Comparison of ENCODE assay signal across 32 cellular contexts in the genomic region with DNA sequence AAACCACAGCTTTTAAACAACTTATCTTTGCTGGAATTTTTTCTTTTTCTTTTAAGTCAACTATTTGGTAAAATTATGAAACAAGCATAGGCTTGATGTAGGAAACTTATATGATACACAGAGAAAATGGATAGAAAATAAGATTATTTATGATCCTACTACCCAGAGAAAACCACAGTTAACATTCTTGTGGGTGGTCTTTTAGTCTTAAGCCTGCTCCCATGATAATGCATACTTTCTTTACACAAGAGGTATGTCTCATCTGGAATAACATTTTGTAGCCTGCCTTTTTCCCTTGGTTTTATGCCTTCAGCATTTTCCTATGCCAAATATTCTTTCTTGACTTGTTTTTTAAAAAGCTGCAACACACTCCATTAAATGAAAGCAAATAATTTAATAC. TPM values are rescaled to one million over a fixed set of nuclear protein-coding genes. Genes with fewer than 3 reads are reported as not detected.
"Had no signal": no experiment of that assay in that cellular context is flagged by ENCODE, and none has a peak within 500 bp of the region (broad histone marks: within the 10 kb centered on the region; RNA-seq: fewer than 3 reads in every experiment).

No MANE protein-coding gene starts in this region.

- H3K27ac ChIP-seq: cardiac muscle cell, KMS-11, PC-9, SJCRH30, WERI-Rb-1 had no signal

- H2AFZ ChIP-seq: PC-9 had no signal

- ATAC-seq: activated CD8-positive, alpha-beta memory T cell treated with anti-CD3 and anti-CD28 coated beads, Interleukin-2, amount 10 ng/mL, durations not matched to agents 7 days and 5 days had no signal

- H3K36me3 ChIP-seq: cardiac muscle cell, SJCRH30, WERI-Rb-1 had no signal

- H3K4me2 ChIP-seq: KMS-11, PC-9 had no signal

- H3K9me3 ChIP-seq: SJCRH30 had no signal

- H3K27me3 ChIP-seq: cardiac muscle cell had no signal

- H3K4me1 ChIP-seq: SJCRH30 had no signal

- H3K4me3 ChIP-seq: cardiac muscle cell, PC-9, SJCRH30 had no signal

- DNase-seq: activated CD4-positive, alpha-beta memory T cell treated with anti-CD3 and anti-CD28 coated beads, Interleukin-2, amount 10 ng/mL, durations not matched to agents 7 days and 5 days; activated CD4-positive, alpha-beta T cell treated with anti-CD3 and anti-CD28 coated beads for 1 hour; activated CD4-positive, alpha-beta T cell treated with anti-CD3 and anti-CD28 coated beads for 48 hours; activated CD4-positive, CD25-positive, alpha-beta regulatory T cell; activated CD8-positive, alpha-beta memory T cell treated with anti-CD3 and anti-CD28 coated beads, Interleukin-2, amount 10 ng/mL, durations not matched to agents 7 days and 5 days; activated CD8-positive, alpha-beta memory T cell treated with anti-CD3 and anti-CD28 coated beads, Interleukin-2, amount 50 U/mL, for 48 hours; activated effector memory CD4-positive, alpha-beta T cell treated with Interleukin-2 at 50 U/mL for 16 hours; activated naive CD4-positive, alpha-beta T cell treated with anti-CD3 and anti-CD28 coated beads, Interleukin-2, amount 10 ng/mL, durations not matched to agents 7 days and 5 days; activated naive CD8-positive, alpha-beta T cell treated with anti-CD3 and anti-CD28 coated beads, Interleukin-2, amount 50 U/mL, for 24 hours; activated T-cell treated with anti-CD3 and anti-CD28 coated beads, Interleukin-2, amount 50 U/mL, for 48 hours; amniotic stem cell; aorta; MM.1S; MV-4-11; NCI-H1092; NCI-H1436 treated with DMSO at 0.1 percent for 48 hours; NCI-H1694 treated with DMSO at 0.1 percent for 48 hours; NCI-H2029; NCI-H510A; NCI-H526; NCI-H748 treated with DMSO at 0.1 percent for 48 hours; NK-92 treated with Interleukin-12 subunit alpha and Interleukin-12 subunit beta, amount 100 ng/mL, for 24 hours; PC-9; SHP77; SJCRH30; SW 1271; T-helper 1 cell; T-helper 2 cell; T1000; WERI-Rb-1 had no signal

RNA-seq across cellular contexts. Expression of a gene that starts 21.4 kb away (rescaled TPM):
- total RNA-seq: activated CD4-positive, alpha-beta memory T cell treated with anti-CD3 and anti-CD28 coated beads, Interleukin-2, amount 10 ng/mL, durations not matched to agents 7 days and 5 days; activated CD8-positive, alpha-beta memory T cell treated with anti-CD3 and anti-CD28 coated beads, Interleukin-2, amount 10 ng/mL, durations not matched to agents 7 days and 5 days; aorta; PC-9 had no signal
- polyA plus RNA-seq: aorta had no signal
